In the genomic region with DNA sequence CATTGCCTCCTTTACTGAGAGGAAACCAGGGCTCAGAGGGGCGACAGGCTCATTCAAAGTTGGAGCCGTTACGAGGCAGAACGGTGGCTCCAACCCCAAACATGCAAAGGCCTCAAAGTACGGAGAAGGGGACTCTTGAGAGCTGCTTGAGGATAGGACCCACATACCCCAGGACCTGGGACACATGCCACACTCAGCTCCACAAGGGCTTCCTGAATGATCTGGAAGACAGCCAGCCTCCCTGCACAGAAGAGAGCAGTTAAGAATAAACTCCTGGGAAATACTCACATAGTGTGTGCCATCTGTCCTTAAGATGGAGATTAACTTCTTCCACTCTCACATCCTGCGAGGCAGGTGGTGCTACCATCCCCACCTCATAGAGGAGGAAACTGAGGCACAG, we compare ENCODE assay signal across 1 cellular context.
TF ChIP-seq lines count a peak whose summit lies in the region.

No MANE protein-coding gene starts in this region.

TF ChIP-seq in HepG2, 621 proteins besides CTCF, POLR2A, EP300 and RAD21:
- TF ChIP-seq ZNF101 (CRISPR knock-in tag; IDR thresholded peaks at IDR 0.05; ENCODE audit: borderline replicate concordance, low read depth), result no peak
- TF ChIP-seq, protein P1, sequence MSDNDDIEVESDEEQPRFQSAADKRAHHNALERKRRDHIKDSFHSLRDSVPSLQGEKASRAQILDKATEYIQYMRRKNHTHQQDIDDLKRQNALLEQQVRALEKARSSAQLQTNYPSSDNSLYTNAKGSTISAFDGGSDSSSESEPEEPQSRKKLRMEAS (IDR thresholded peaks at IDR 0.05), result no peak
